27 cellular contexts compared by ENCODE assay signal in genomic region chr19:31892060-31892459, GRCh38.
DNase-seq lines count a peak whose midpoint lies in the region; ATAC-seq, FAIRE-seq and TF ChIP-seq lines count a peak whose summit lies in the region.
"Had no signal": no experiment of that assay in that cellular context is flagged by ENCODE, and none has a peak within 500 bp of the region (broad histone marks: within the 10 kb centered on the region; RNA-seq: fewer than 3 reads in every experiment).

No MANE protein-coding gene starts in this region.

- no peak for DNase-seq in A549 (ENCODE audit: low read depth in 1 of 2, low spot score in 1 of 2)
- DNase-seq in WTC11 (ENCODE audit: low spot score), result no peak
- DNase-seq in lower lobe of right lung, result no peak
- no peak for DNase-seq in HuH-7.5 (ENCODE audit: low spot score)
- DNase-seq in putamen (ENCODE audit: low spot score), result no peak
- DNase-seq in activated T-cell treated with anti-CD3 and anti-CD28 coated beads for 4 hours, result no peak
- DNase-seq: ACHN; AML-193; BE2C; CD4-positive, alpha-beta T cell; CD8-positive, alpha-beta memory T cell; DMS 273 treated with DMSO at 0.1 percent for 48 hours; DMS79; EL; GDM1; GOT3; H7 had no signal

- H3K9me3 ChIP-seq in A549 (peaks cover 16% of the 10 kb centered on the region; the same call in 2 of the 3 replicates), HUES48 (ENCODE audit: control insufficient read depth, insufficient read depth, low read length) (no peaks in the 10 kb centered on the region), iPS-20b (ENCODE audit: insufficient read depth, low read depth, low read length) (0 out of 2 replicates have a peak, but pooled peaks cover 2% of the 10 kb centered on the region), lower lobe of right lung (peaks cover 4% of the 10 kb centered on the region)
- H3K9me3 ChIP-seq: BE2C had no signal

- ATAC-seq in A549 (no peak), WTC11 (peak; percentile 79), lower lobe of right lung (no peak)
- ATAC-seq: GM12878, HCT116 had no signal

- peaks cover 20% of the 10 kb centered on the region for H3K4me1 Mint-ChIP-seq in WTC11
- H3K4me1 Mint-ChIP-seq: CD14-positive monocyte; CD8-positive, alpha-beta memory T cell had no signal

- TF ChIP-seq POLR2A in A549 (IDR thresholded peaks at IDR 0.05; ENCODE audit: low read length), result no peak

- H3K27me3 Mint-ChIP-seq in WTC11 (ENCODE audit: low read depth), result peaks cover 63% of the 10 kb centered on the region
- H3K27me3 Mint-ChIP-seq: CD4-positive, alpha-beta T cell; CD8-positive, alpha-beta memory T cell had no signal

- WGBS in A549 (ENCODE audit: missing lambda C conversion rate), result 1% methylated on average over 2 of the region's 2 CpGs

- peak overlapping the region; percentile 6; the same call in 1 of the 2 replicates for H3K27ac Mint-ChIP-seq in WTC11
- H3K27ac Mint-ChIP-seq: CD14-positive monocyte; CD4-positive, alpha-beta T cell; CD8-positive, alpha-beta memory T cell had no signal

- H3K36me3 Mint-ChIP-seq in WTC11, result peaks cover 14% of the 10 kb centered on the region
- H3K36me3 Mint-ChIP-seq: CD14-positive monocyte; CD8-positive, alpha-beta memory T cell had no signal

- H3K27ac ChIP-seq in A549 (no peak overlapping the region), HUES48 (ENCODE audit: low read depth, low read length) (peak overlapping the region; percentile 45), iPS-20b (ENCODE audit: low read length) (no peak overlapping the region), lower lobe of right lung (no peak overlapping the region)
- H3K27ac ChIP-seq: 22Rv1; BLaER1 treated with 17β-estradiol and CSF1 and Interleukin-3, amounts not matched to agents 10 nM and 100 nM had no signal

- no peaks in the 10 kb centered on the region for H3K36me3 ChIP-seq in HUES48 (ENCODE audit: control insufficient read depth, insufficient read depth, low read length)
- H3K36me3 ChIP-seq in iPS-20b (ENCODE audit: insufficient read depth, low read depth, low read length), result no peaks in the 10 kb centered on the region
- H3K36me3 ChIP-seq in lower lobe of right lung, result no peaks in the 10 kb centered on the region
- H3K36me3 ChIP-seq: BE2C; BLaER1 treated with 17β-estradiol and CSF1 and Interleukin-3, amounts not matched to agents 10 nM and 100 nM had no signal

- FAIRE-seq in A549 (lab: Jason Lieb, UNC), result peak; percentile 56
- FAIRE-seq: A204.1, D721Med, GM12878, GM19239 had no signal

- TF ChIP-seq RAD21 in A549 (conservative IDR thresholded peaks at IDR 0.05 in 1 of 2, IDR thresholded peaks at IDR 0.05 in 1 of 2), result no peak

- POLR2A ChIA-PET in A549 (lab: Yijun Ruan, JAX), result no interaction called here
- POLR2A ChIA-PET in WTC11 (lab: Charles Lee), result no interaction called here

- H3K4me1 ChIP-seq in A549 (no peaks in the 10 kb centered on the region), HUES48 (ENCODE audit: control insufficient read depth, insufficient read depth, low read length) (peaks cover 14% of the 10 kb centered on the region), iPS-20b (ENCODE audit: insufficient read depth, low read length) (peaks cover 9% of the 10 kb centered on the region), lower lobe of right lung (no peaks in the 10 kb centered on the region)
- H3K4me1 ChIP-seq: BE2C had no signal

- TF ChIP-seq CTCF in A549 (IDR thresholded peaks at IDR 0.05) (no peak), WTC11 (IDR thresholded peaks at IDR 0.05) (no peak), lower lobe of right lung (IDR thresholded peaks at IDR 0.05) (no peak)

- intact Hi-C loops in lower lobe of right lung (cut with DNase I), result no loop called here

- H3K9ac ChIP-seq in HUES48 (ENCODE audit: low read depth, low read length), result 0 out of 2 replicates have a peak overlapping the region, but pooled peaks have one; percentile 24
- H3K9ac ChIP-seq in iPS-20b (ENCODE audit: low read depth, low read length), result no peak overlapping the region
- H3K9ac ChIP-seq: BLaER1 treated with 17β-estradiol and CSF1 and Interleukin-3, amounts not matched to agents 10 nM and 100 nM had no signal

- CTCF ChIA-PET in A549 (lab: Yijun Ruan, JAX) (no interaction called here), WTC11 (lab: Charles Lee) (interaction anchor here (0.8 kb wide), 1 partner anchor 10 kb away, joined by 4 read pairs; no protein-coding TSS in a partner anchor)

- no peak overlapping the region for H3K4me3 ChIP-seq in A549
- no peak overlapping the region for H3K4me3 ChIP-seq in HUES48 (ENCODE audit: low read depth, low read length)
- H3K4me3 ChIP-seq in iPS-20b (ENCODE audit: low read length), result peak overlapping the region; percentile 17; the same call in 1 of the 2 replicates
- no peak overlapping the region for H3K4me3 ChIP-seq in lower lobe of right lung
- H3K4me3 ChIP-seq: BLaER1 treated with 17β-estradiol and CSF1 and Interleukin-3, amounts not matched to agents 10 nM and 100 nM; GM12878 had no signal

- H3K4me2 ChIP-seq in A549, result no peak overlapping the region
- H3K4me2 ChIP-seq: BLaER1 treated with 17β-estradiol and CSF1 and Interleukin-3, amounts not matched to agents 10 nM and 100 nM had no signal

- H3K27me3 ChIP-seq in HUES48 (ENCODE audit: control insufficient read depth, insufficient read depth, low read length) (peaks cover 8% of the 10 kb centered on the region; the same call in 1 of the 2 replicates), iPS-20b (ENCODE audit: insufficient read depth, low read length) (no peaks in the 10 kb centered on the region), lower lobe of right lung (ENCODE audit: low read depth) (peaks cover 3% of the 10 kb centered on the region)
- H3K27me3 ChIP-seq: BE2C; BLaER1 treated with 17β-estradiol and CSF1 and Interleukin-3, amounts not matched to agents 10 nM and 100 nM had no signal

- H3K4me3 Mint-ChIP-seq in WTC11, result no peak overlapping the region
- H3K4me3 Mint-ChIP-seq: CD14-positive monocyte; CD4-positive, alpha-beta T cell; CD8-positive, alpha-beta memory T cell had no signal

- peaks cover 12% of the 10 kb centered on the region for H3K9me3 Mint-ChIP-seq in WTC11

- TF ChIP-seq EP300 in A549 (IDR thresholded peaks at IDR 0.05), result no peak

TF ChIP-seq in A549, 52 proteins besides CTCF, POLR2A, EP300 and RAD21:
- TF ChIP-seq EHMT2 (IDR thresholded peaks at IDR 0.05; ENCODE audit: low read depth), result no peak
- no peak for TF ChIP-seq HEYL (CRISPR knock-in tag; IDR thresholded peaks at IDR 0.05)
- no peak for TF ChIP-seq NR3C1 (IDR thresholded peaks at IDR 0.05)
- TF ChIP-seq ZNF302 (CRISPR knock-in tag; IDR thresholded peaks at IDR 0.05), result no peak
- TF ChIP-seq FOXS1 (CRISPR knock-in tag; IDR thresholded peaks at IDR 0.05), result no peak
- no peak for TF ChIP-seq MYC (IDR thresholded peaks at IDR 0.05; ENCODE audit: borderline replicate concordance, low read length)

TF ChIP-seq in WTC11, 78 proteins besides CTCF, POLR2A, EP300 and RAD21 (continues in another document):
- TF ChIP-seq SMAD4 (CRISPR knock-in tag; IDR thresholded peaks at IDR 0.05), result no peak
- no peak for TF ChIP-seq GRHL2 (CRISPR knock-in tag; IDR thresholded peaks at IDR 0.05; ENCODE audit: insufficient replicate concordance, severe bottlenecking)
- TF ChIP-seq ZSCAN18 (CRISPR knock-in tag; IDR thresholded peaks at IDR 0.05), result no peak
- no peak for TF ChIP-seq TP53 (CRISPR knock-in tag; IDR thresholded peaks at IDR 0.05)
- no peak for TF ChIP-seq ZNF425 (CRISPR knock-in tag; conservative IDR thresholded peaks at IDR 0.05)
- TF ChIP-seq ZBTB43 (CRISPR knock-in tag; IDR thresholded peaks at IDR 0.05), result no peak
- no peak for TF ChIP-seq SP1 (CRISPR knock-in tag; conservative IDR thresholded peaks at IDR 0.05)
